ENCODE assay signal across 10 cellular contexts in the genomic region with DNA sequence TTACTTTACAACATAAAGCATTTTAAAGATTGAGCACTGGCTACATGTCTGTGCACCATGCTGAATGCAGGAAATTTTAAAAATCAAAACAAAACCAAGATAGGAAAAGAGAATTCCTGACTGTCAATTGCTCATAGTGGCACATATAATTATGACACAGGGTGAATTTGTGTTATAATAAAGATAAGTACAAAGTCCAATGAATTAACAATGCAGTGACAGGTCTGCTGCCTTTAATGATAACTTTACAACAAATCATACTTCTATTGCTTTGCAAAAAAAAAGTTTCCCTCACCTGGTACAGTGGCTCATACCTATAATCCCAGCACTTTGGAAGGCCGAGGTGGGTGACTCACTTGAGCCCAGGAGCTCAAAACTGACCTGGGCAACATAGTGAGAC.
"Had no signal": no experiment of that assay in that cellular context is flagged by ENCODE, and none has a peak within 500 bp of the region (broad histone marks: within the 10 kb centered on the region; RNA-seq: fewer than 3 reads in every experiment).

No MANE protein-coding gene starts in this region.

- H3K4me2 ChIP-seq: GM23338 had no signal

- H3K36me3 ChIP-seq: HAP-1 had no signal

- H3K9me3 ChIP-seq: HAP-1 had no signal

- DNase-seq: GM23248, GOT3, H7, H9, HCEC 1CT, HFFc6 had no signal

- H3K4me3 ChIP-seq: GM23248, GM23338, HAP-1 had no signal

- H2AFZ ChIP-seq: GM23248, GM23338 had no signal

- H3K27ac ChIP-seq: GM23248 had no signal

- ATAC-seq: GM23338, HCT116 had no signal

- FAIRE-seq: H1 had no signal

- H3K4me1 ChIP-seq: HAP-1 had no signal
